Comparison of ENCODE assay signal across 10 cellular contexts in genomic region chr4:2786794-2787229, GRCh38. TPM values are rescaled to one million over a fixed set of nuclear protein-coding genes. Genes with fewer than 3 reads are reported as not detected.
DNase-seq lines count a peak whose midpoint lies in the region; ATAC-seq and TF ChIP-seq lines count a peak whose summit lies in the region.
"Had no signal": no experiment of that assay in that cellular context is flagged by ENCODE, and none has a peak within 500 bp of the region (broad histone marks: within the 10 kb centered on the region; RNA-seq: fewer than 3 reads in every experiment).

No MANE protein-coding gene starts in this region.

- no peak overlapping the region for H3K4me2 ChIP-seq in smooth muscle cell

- peaks cover 44% of the 10 kb centered on the region for H3K4me1 Mint-ChIP-seq in activated T-helper 1 cell treated with anti-CD3 and anti-CD28 coated beads, Interleukin-12 subunit alpha, Interleukin-12 subunit beta, Interleukin-2, Interleukin-4 antibody, amounts not matched to agents 30 ng/mL and 10 ng/mL and 1 ng/mL, durations not matched to agents 14 hours and 24 hours and 36 hours (ENCODE audit: low read depth)
- H3K4me1 Mint-ChIP-seq in natural killer cell = peaks cover 11 to 54% of the 10 kb centered on the region in 2 donors

- ATAC-seq in GM18907 (IDR thresholded peaks at IDR 0.05; ENCODE audit: unreplicated experiment) = peak; percentile 9
- ATAC-seq in HG02759 (IDR thresholded peaks at IDR 0.05; ENCODE audit: unreplicated experiment) = peak; percentile 6
- ATAC-seq in natural killer cell = no peak
- ATAC-seq in HG03520 (IDR thresholded peaks at IDR 0.05; ENCODE audit: unreplicated experiment) = no peak

- TF ChIP-seq CTCF in natural killer cell (IDR thresholded peaks at IDR 0.05) (no peak), smooth muscle cell (IDR thresholded peaks at IDR 0.05; ENCODE audit: borderline replicate concordance, insufficient read depth, poor library complexity, severe bottlenecking) (no peak)

- no peak overlapping the region for H3K4me3 ChIP-seq in smooth muscle cell

- intact Hi-C loops in activated T-helper 1 cell treated with anti-CD3 and anti-CD28 coated beads, Interleukin-12 subunit alpha, Interleukin-12 subunit beta, Interleukin-2, Interleukin-4 antibody, amounts not matched to agents 30 ng/mL and 10 ng/mL and 1 ng/mL, durations not matched to agents 14 hours and 24 hours and 36 hours (cut with micrococcal nuclease) = loop anchor here (1.0 to 2.0 kb wide), 3 partner anchors 11 to 168 kb away; no protein-coding TSS in a partner anchor
- intact Hi-C loops in natural killer cell (cut with micrococcal nuclease) = no loop called here

- DNase-seq in activated T-helper 1 cell treated with anti-CD3 and anti-CD28 coated beads, Interleukin-12 subunit alpha, Interleukin-12 subunit beta, Interleukin-2, Interleukin-4 antibody, amounts not matched to agents 30 ng/mL and 10 ng/mL and 1 ng/mL, durations not matched to agents 14 hours and 24 hours and 36 hours (ENCODE audit: low spot score) = no peak
- DNase-seq in natural killer cell (no peak), CD1c-positive myeloid dendritic cell (ENCODE audit: extremely low spot score) (no peak), smooth muscle cell (lab: John Stamatoyannopoulos, UW; ENCODE audit: unreplicated experiment) (no peak), UCSD-AML1 (lab: John Stamatoyannopoulos, UW; ENCODE audit: unreplicated experiment) (no peak)
- DNase-seq: EL, NCI-H510A had no signal

- H3K27ac Mint-ChIP-seq in activated T-helper 1 cell treated with anti-CD3 and anti-CD28 coated beads, Interleukin-12 subunit alpha, Interleukin-12 subunit beta, Interleukin-2, Interleukin-4 antibody, amounts not matched to agents 30 ng/mL and 10 ng/mL and 1 ng/mL, durations not matched to agents 14 hours and 24 hours and 36 hours = peak overlapping the region; percentile 92
- peak overlapping the region; percentile 64 to 88 for H3K27ac Mint-ChIP-seq in natural killer cell

- no peaks in the 10 kb centered on the region for H4K20me1 ChIP-seq in smooth muscle cell (ENCODE audit: low read depth)

- no peaks in the 10 kb centered on the region for H3K79me2 ChIP-seq in smooth muscle cell (ENCODE audit: low read depth)

- no peak overlapping the region for H3K9ac ChIP-seq in smooth muscle cell (ENCODE audit: low read depth)

- peak overlapping the region; percentile 56 for H3K4me3 Mint-ChIP-seq in activated T-helper 1 cell treated with anti-CD3 and anti-CD28 coated beads, Interleukin-12 subunit alpha, Interleukin-12 subunit beta, Interleukin-2, Interleukin-4 antibody, amounts not matched to agents 30 ng/mL and 10 ng/mL and 1 ng/mL, durations not matched to agents 14 hours and 24 hours and 36 hours
- H3K4me3 Mint-ChIP-seq in natural killer cell = no peak overlapping the region

- no peaks in the 10 kb centered on the region for H3K9me3 ChIP-seq in smooth muscle cell (replicated peaks; ENCODE audit: low read depth)

- H3K9me3 Mint-ChIP-seq in activated T-helper 1 cell treated with anti-CD3 and anti-CD28 coated beads, Interleukin-12 subunit alpha, Interleukin-12 subunit beta, Interleukin-2, Interleukin-4 antibody, amounts not matched to agents 30 ng/mL and 10 ng/mL and 1 ng/mL, durations not matched to agents 14 hours and 24 hours and 36 hours = peaks cover 18% of the 10 kb centered on the region
- H3K9me3 Mint-ChIP-seq in natural killer cell = no peaks in the 10 kb centered on the region

- H3K27me3 Mint-ChIP-seq in activated T-helper 1 cell treated with anti-CD3 and anti-CD28 coated beads, Interleukin-12 subunit alpha, Interleukin-12 subunit beta, Interleukin-2, Interleukin-4 antibody, amounts not matched to agents 30 ng/mL and 10 ng/mL and 1 ng/mL, durations not matched to agents 14 hours and 24 hours and 36 hours (ENCODE audit: insufficient read depth) = no peaks in the 10 kb centered on the region
- H3K27me3 Mint-ChIP-seq in natural killer cell (ENCODE audit: low read depth in 2 of 2) = no peaks in the 10 kb centered on the region

- no peaks in the 10 kb centered on the region for H3K36me3 Mint-ChIP-seq in activated T-helper 1 cell treated with anti-CD3 and anti-CD28 coated beads, Interleukin-12 subunit alpha, Interleukin-12 subunit beta, Interleukin-2, Interleukin-4 antibody, amounts not matched to agents 30 ng/mL and 10 ng/mL and 1 ng/mL, durations not matched to agents 14 hours and 24 hours and 36 hours (ENCODE audit: low read depth)
- peaks cover 7% of the 10 kb centered on the region for H3K36me3 Mint-ChIP-seq in natural killer cell

- no peak overlapping the region for H2AFZ ChIP-seq in smooth muscle cell (ENCODE audit: low read depth)

- H3K4me1 ChIP-seq in smooth muscle cell (ENCODE audit: low read depth) = no peaks in the 10 kb centered on the region

- WGBS in smooth muscle cell (ENCODE audit: low lambda C conversion rate) = 96% methylated on average over 9 of the region's 9 CpGs

- H3K36me3 ChIP-seq in smooth muscle cell (ENCODE audit: low read depth) = no peaks in the 10 kb centered on the region

- no peak overlapping the region for H3K27ac ChIP-seq in smooth muscle cell (ENCODE audit: low read depth)

- no peaks in the 10 kb centered on the region for H3F3A ChIP-seq in smooth muscle cell (ENCODE audit: low read depth)

- H3K27me3 ChIP-seq in smooth muscle cell (ENCODE audit: low read depth) = no peaks in the 10 kb centered on the region

RNA-seq across cellular contexts. Expression of gene SH3BP2, which starts 6.1 kb away (rescaled TPM):
- total RNA-seq in activated T-helper 1 cell treated with anti-CD3 and anti-CD28 coated beads, Interleukin-12 subunit alpha, Interleukin-12 subunit beta, Interleukin-2, Interleukin-4 antibody, amounts not matched to agents 30 ng/mL and 10 ng/mL and 1 ng/mL, durations not matched to agents 14 hours and 24 hours and 36 hours = 96.7 and 99.7 TPM in 2 replicates
- total RNA-seq in natural killer cell (100 to 1,000 TPM; 213 to 283 (median 221) TPM), smooth muscle cell (19.3 and 23.8 TPM in 2 replicates)
- 17.3 and 27.4 TPM in 2 replicates for polyA plus RNA-seq in smooth muscle cell

RNA-seq across cellular contexts. Expression of gene TNIP2, which starts 30.7 kb away (rescaled TPM):
- 96.2 and 98.6 TPM in 2 replicates for total RNA-seq in activated T-helper 1 cell treated with anti-CD3 and anti-CD28 coated beads, Interleukin-12 subunit alpha, Interleukin-12 subunit beta, Interleukin-2, Interleukin-4 antibody, amounts not matched to agents 30 ng/mL and 10 ng/mL and 1 ng/mL, durations not matched to agents 14 hours and 24 hours and 36 hours
- total RNA-seq in natural killer cell = 10 to 100 TPM; 35.6 to 53.9 (median 41.6) TPM
- 23.8 and 24.7 TPM in 2 replicates for total RNA-seq in smooth muscle cell
- polyA plus RNA-seq in smooth muscle cell = 37.5 and 40.7 TPM in 2 replicates

RNA-seq across cellular contexts. Expression of gene ADD1, which starts 56.8 kb away (rescaled TPM):
- 200 and 203 TPM in 2 replicates for total RNA-seq in activated T-helper 1 cell treated with anti-CD3 and anti-CD28 coated beads, Interleukin-12 subunit alpha, Interleukin-12 subunit beta, Interleukin-2, Interleukin-4 antibody, amounts not matched to agents 30 ng/mL and 10 ng/mL and 1 ng/mL, durations not matched to agents 14 hours and 24 hours and 36 hours
- 100 to 1,000 TPM; 383 to 465 (median 452) TPM for total RNA-seq in natural killer cell
- 109 and 125 TPM in 2 replicates for total RNA-seq in smooth muscle cell
- polyA plus RNA-seq in smooth muscle cell = 175 and 200 TPM in 2 replicates

Comparison
In these comparisons a context has a peak if more than half of its experiments do, and no peak if none do; other contexts are left out.
1. ATAC-seq: peak in GM18907 (single experiment) and HG02759 (single experiment); none in natural killer cell (0 of 3) and HG03520 (single experiment).